23 cellular contexts compared by ENCODE assay signal in genomic region chr19:6685962-6686627, GRCh38. TPM values are rescaled to one million over a fixed set of nuclear protein-coding genes. Genes with fewer than 3 reads are reported as not detected.
"Had no signal": no experiment of that assay in that cellular context is flagged by ENCODE, and none has a peak within 500 bp of the region (broad histone marks: within the 10 kb centered on the region; RNA-seq: fewer than 3 reads in every experiment).

No MANE protein-coding gene starts in this region.

- ATAC-seq: activated naive CD4-positive, alpha-beta T cell treated with anti-CD3 and anti-CD28 coated beads, Interleukin-2, amount 50 U/mL, for 72 hours; effector memory CD8-positive, alpha-beta T cell; heart right ventricle; naive thymus-derived CD4-positive, alpha-beta T cell; sciatic nerve; stimulated activated effector memory CD8-positive, alpha-beta T cell treated with anti-CD3 and anti-CD28 coated beads, Interleukin-12 subunit alpha, Interleukin-12 subunit beta, amount 100 ng/mL, for 72 hours; upper lobe of right lung had no signal

- H3K27ac ChIP-seq: cardiac muscle cell, esophagus squamous epithelium, heart right ventricle, pancreas, thoracic aorta, upper lobe of right lung, VCaP had no signal

- H3K4me2 ChIP-seq: smooth muscle cell had no signal

- H3K27me3 ChIP-seq: cardiac muscle cell, pancreas, upper lobe of right lung had no signal

- H3K9me3 ChIP-seq: esophagus squamous epithelium, pancreas, thoracic aorta, upper lobe of right lung had no signal

- H3K4me1 ChIP-seq: esophagus squamous epithelium, heart right ventricle, pancreas, upper lobe of right lung had no signal

- H3K36me3 ChIP-seq: cardiac muscle cell, esophagus squamous epithelium, thoracic aorta had no signal

- DNase-seq: activated CD4-positive, CD25-positive, alpha-beta regulatory T cell treated with anti-CD3 and anti-CD28 coated beads, Interleukin-2, amount 50 U/mL, for 72 hours; activated CD8-positive, alpha-beta memory T cell treated with anti-CD3 and anti-CD28 coated beads for 24 hours; activated CD8-positive, alpha-beta memory T cell treated with anti-CD3 and anti-CD28 coated beads, Interleukin-2, amount 50 U/mL, for 48 hours; activated gamma-delta T cell; activated T-cell treated with anti-CD3 and anti-CD28 coated beads, Interleukin-2, amount 50 U/mL, for 72 hours; amniotic stem cell; effector memory CD8-positive, alpha-beta T cell; esophagus squamous epithelium; heart right ventricle; kidney glomerular epithelial cell; mesenchymal stem cell; naive thymus-derived CD4-positive, alpha-beta T cell; pancreas; stimulated activated CD4-positive, alpha-beta T cell treated with anti-CD3 and anti-CD28 coated beads, Interleukin-4, amount 100 ng/mL, for 24 hours; upper lobe of right lung had no signal

- H3K4me3 ChIP-seq: cardiac muscle cell, esophagus squamous epithelium, heart right ventricle, pancreas, smooth muscle cell, thoracic aorta, upper lobe of right lung had no signal

RNA-seq across cellular contexts. Expression of gene TNFSF14, which starts 16.1 kb away (rescaled TPM):
- total RNA-seq: cardiac muscle cell, dermis microvascular lymphatic vessel endothelial cell, smooth muscle cell had no signal
